1 cellular context compared by ENCODE assay signal in genomic region chr19:17475541-17476115, GRCh38.
A peak's percentile ranks its signal among the peaks of the same experiment; 100 is the strongest.
TF ChIP-seq lines count a peak whose summit lies in the region.

No MANE protein-coding gene starts in this region.

TF ChIP-seq in HepG2, 621 proteins besides CTCF, POLR2A, EP300 and RAD21 (continued from another document and continues in another):
- TF ChIP-seq, protein P1, sequence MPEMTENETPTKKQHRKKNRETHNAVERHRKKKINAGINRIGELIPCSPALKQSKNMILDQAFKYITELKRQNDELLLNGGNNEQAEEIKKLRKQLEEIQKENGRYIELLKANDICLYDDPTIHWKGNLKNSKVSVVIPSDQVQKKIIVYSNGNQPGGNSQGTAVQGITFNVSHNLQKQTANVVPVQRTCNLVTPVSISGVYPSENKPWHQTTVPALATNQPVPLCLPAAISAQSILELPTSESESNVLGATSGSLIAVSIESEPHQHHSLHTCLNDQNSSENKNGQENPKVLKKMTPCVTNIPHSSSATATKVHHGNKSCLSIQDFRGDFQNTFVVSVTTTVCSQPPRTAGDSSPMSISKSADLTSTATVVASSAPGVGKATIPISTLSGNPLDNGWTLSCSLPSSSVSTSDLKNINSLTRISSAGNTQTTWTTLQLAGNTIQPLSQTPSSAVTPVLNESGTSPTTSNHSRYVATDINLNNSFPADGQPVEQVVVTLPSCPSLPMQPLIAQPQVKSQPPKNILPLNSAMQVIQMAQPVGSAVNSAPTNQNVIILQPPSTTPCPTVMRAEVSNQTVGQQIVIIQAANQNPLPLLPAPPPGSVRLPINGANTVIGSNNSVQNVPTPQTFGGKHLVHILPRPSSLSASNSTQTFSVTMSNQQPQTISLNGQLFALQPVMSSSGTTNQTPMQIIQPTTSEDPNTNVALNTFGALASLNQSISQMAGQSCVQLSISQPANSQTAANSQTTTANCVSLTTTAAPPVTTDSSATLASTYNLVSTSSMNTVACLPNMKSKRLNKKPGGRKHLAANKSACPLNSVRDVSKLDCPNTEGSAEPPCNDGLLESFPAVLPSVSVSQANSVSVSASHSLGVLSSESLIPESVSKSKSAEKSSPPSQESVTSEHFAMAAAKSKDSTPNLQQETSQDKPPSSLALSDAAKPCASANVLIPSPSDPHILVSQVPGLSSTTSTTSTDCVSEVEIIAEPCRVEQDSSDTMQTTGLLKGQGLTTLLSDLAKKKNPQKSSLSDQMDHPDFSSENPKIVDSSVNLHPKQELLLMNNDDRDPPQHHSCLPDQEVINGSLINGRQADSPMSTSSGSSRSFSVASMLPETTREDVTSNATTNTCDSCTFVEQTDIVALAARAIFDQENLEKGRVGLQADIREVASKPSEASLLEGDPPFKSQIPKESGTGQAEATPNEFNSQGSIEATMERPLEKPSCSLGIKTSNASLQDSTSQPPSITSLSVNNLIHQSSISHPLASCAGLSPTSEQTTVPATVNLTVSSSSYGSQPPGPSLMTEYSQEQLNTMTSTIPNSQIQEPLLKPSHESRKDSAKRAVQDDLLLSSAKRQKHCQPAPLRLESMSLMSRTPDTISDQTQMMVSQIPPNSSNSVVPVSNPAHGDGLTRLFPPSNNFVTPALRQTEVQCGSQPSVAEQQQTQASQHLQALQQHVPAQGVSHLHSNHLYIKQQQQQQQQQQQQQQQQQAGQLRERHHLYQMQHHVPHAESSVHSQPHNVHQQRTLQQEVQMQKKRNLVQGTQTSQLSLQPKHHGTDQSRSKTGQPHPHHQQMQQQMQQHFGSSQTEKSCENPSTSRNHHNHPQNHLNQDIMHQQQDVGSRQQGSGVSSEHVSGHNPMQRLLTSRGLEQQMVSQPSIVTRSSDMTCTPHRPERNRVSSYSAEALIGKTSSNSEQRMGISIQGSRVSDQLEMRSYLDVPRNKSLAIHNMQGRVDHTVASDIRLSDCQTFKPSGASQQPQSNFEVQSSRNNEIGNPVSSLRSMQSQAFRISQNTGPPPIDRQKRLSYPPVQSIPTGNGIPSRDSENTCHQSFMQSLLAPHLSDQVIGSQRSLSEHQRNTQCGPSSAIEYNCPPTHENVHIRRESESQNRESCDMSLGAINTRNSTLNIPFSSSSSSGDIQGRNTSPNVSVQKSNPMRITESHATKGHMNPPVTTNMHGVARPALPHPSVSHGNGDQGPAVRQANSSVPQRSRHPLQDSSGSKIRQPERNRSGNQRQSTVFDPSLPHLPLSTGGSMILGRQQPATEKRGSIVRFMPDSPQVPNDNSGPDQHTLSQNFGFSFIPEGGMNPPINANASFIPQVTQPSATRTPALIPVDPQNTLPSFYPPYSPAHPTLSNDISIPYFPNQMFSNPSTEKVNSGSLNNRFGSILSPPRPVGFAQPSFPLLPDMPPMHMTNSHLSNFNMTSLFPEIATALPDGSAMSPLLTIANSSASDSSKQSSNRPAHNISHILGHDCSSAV (CRISPR knock-in tag; IDR thresholded peaks at IDR 0.05; ENCODE audit: borderline replicate concordance), result no peak
- TF ChIP-seq CAMTA2 (CRISPR knock-in tag; IDR thresholded peaks at IDR 0.05; ENCODE audit: borderline replicate concordance) (no peak), RNF219 (CRISPR knock-in tag; IDR thresholded peaks at IDR 0.05) (no peak), U2AF1 (optimal IDR thresholded peaks at IDR 0.05; ENCODE audit: low read depth, low read length) (no peak), SP5 (CRISPR knock-in tag; IDR thresholded peaks at IDR 0.05; ENCODE audit: borderline replicate concordance, low read depth) (no peak; the same call in 1 of the 2 replicates), RXRA (CRISPR knock-in tag; IDR thresholded peaks at IDR 0.05) (peak; percentile 25; the same call in 1 of the 2 replicates), ZMYM3 (CRISPR knock-in tag; IDR thresholded peaks at IDR 0.05) (peak; percentile 87; the same call in 1 of the 2 replicates), ZNF772 (CRISPR knock-in tag; IDR thresholded peaks at IDR 0.05) (no peak), ZNF878 (CRISPR knock-in tag; IDR thresholded peaks at IDR 0.05) (no peak), IKZF1 (IDR thresholded peaks at IDR 0.05) (no peak), MAF1 (CRISPR knock-in tag; IDR thresholded peaks at IDR 0.05; ENCODE audit: borderline replicate concordance) (no peak), NCOA1 (CRISPR knock-in tag; IDR thresholded peaks at IDR 0.05) (no peak), POLR2AphosphoS2 (IDR thresholded peaks at IDR 0.05; ENCODE audit: low read depth, low read length) (no peak), ZNF562 (CRISPR knock-in tag; IDR thresholded peaks at IDR 0.05; ENCODE audit: borderline replicate concordance) (no peak), TFDP2 (CRISPR knock-in tag; IDR thresholded peaks at IDR 0.05) (no peak), FOXA3 (CRISPR knock-in tag; IDR thresholded peaks at IDR 0.05) (peak; percentile 88), DZIP1 (CRISPR knock-in tag; IDR thresholded peaks at IDR 0.05) (no peak), SALL2 (CRISPR knock-in tag; IDR thresholded peaks at IDR 0.05) (no peak), ZSCAN30 (CRISPR knock-in tag; IDR thresholded peaks at IDR 0.05) (no peak), KLF16 (CRISPR knock-in tag; IDR thresholded peaks at IDR 0.05) (no peak)
- TF ChIP-seq, protein P2, sequence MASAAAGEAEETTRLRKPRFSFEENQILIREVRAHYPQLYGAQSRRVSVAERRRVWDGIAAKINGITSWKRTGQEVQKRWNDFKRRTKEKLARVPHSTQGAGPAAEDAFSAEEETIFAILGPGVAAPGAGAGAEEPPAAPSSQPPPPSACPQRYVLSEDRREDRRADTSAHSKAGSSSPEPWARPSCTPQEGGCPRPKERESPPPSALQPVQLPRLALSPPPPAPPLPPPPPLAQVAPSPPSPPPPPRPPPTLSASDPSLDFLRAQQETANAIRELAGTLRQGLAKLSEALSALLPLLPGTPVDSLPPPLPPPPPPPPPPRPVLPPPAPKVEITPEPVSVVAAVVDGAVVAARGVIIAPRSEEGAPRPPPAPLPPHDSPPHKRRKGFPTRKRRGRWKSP (CRISPR knock-in tag; IDR thresholded peaks at IDR 0.05), result 0 out of 2 replicates have a peak, but pooled peaks have one; percentile 24
- TF ChIP-seq, protein P3, sequence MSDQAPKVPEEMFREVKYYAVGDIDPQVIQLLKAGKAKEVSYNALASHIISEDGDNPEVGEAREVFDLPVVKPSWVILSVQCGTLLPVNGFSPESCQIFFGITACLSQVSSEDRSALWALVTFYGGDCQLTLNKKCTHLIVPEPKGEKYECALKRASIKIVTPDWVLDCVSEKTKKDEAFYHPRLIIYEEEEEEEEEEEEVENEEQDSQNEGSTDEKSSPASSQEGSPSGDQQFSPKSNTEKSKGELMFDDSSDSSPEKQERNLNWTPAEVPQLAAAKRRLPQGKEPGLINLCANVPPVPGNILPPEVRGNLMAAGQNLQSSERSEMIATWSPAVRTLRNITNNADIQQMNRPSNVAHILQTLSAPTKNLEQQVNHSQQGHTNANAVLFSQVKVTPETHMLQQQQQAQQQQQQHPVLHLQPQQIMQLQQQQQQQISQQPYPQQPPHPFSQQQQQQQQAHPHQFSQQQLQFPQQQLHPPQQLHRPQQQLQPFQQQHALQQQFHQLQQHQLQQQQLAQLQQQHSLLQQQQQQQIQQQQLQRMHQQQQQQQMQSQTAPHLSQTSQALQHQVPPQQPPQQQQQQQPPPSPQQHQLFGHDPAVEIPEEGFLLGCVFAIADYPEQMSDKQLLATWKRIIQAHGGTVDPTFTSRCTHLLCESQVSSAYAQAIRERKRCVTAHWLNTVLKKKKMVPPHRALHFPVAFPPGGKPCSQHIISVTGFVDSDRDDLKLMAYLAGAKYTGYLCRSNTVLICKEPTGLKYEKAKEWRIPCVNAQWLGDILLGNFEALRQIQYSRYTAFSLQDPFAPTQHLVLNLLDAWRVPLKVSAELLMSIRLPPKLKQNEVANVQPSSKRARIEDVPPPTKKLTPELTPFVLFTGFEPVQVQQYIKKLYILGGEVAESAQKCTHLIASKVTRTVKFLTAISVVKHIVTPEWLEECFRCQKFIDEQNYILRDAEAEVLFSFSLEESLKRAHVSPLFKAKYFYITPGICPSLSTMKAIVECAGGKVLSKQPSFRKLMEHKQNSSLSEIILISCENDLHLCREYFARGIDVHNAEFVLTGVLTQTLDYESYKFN (CRISPR knock-in tag; conservative IDR thresholded peaks at IDR 0.05), result peak; percentile 80
- TF ChIP-seq, protein P4, sequence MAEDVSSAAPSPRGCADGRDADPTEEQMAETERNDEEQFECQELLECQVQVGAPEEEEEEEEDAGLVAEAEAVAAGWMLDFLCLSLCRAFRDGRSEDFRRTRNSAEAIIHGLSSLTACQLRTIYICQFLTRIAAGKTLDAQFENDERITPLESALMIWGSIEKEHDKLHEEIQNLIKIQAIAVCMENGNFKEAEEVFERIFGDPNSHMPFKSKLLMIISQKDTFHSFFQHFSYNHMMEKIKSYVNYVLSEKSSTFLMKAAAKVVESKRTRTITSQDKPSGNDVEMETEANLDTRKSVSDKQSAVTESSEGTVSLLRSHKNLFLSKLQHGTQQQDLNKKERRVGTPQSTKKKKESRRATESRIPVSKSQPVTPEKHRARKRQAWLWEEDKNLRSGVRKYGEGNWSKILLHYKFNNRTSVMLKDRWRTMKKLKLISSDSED (CRISPR knock-in tag; IDR thresholded peaks at IDR 0.05), result no peak
- TF ChIP-seq, protein P5, sequence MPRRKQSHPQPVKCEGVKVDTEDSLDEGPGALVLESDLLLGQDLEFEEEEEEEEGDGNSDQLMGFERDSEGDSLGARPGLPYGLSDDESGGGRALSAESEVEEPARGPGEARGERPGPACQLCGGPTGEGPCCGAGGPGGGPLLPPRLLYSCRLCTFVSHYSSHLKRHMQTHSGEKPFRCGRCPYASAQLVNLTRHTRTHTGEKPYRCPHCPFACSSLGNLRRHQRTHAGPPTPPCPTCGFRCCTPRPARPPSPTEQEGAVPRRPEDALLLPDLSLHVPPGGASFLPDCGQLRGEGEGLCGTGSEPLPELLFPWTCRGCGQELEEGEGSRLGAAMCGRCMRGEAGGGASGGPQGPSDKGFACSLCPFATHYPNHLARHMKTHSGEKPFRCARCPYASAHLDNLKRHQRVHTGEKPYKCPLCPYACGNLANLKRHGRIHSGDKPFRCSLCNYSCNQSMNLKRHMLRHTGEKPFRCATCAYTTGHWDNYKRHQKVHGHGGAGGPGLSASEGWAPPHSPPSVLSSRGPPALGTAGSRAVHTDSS (CRISPR knock-in tag; conservative IDR thresholded peaks at IDR 0.05), result no peak
- TF ChIP-seq, protein P6, sequence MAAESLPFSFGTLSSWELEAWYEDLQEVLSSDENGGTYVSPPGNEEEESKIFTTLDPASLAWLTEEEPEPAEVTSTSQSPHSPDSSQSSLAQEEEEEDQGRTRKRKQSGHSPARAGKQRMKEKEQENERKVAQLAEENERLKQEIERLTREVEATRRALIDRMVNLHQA (CRISPR knock-in tag; IDR thresholded peaks at IDR 0.05), result no peak
- TF ChIP-seq, protein P7, sequence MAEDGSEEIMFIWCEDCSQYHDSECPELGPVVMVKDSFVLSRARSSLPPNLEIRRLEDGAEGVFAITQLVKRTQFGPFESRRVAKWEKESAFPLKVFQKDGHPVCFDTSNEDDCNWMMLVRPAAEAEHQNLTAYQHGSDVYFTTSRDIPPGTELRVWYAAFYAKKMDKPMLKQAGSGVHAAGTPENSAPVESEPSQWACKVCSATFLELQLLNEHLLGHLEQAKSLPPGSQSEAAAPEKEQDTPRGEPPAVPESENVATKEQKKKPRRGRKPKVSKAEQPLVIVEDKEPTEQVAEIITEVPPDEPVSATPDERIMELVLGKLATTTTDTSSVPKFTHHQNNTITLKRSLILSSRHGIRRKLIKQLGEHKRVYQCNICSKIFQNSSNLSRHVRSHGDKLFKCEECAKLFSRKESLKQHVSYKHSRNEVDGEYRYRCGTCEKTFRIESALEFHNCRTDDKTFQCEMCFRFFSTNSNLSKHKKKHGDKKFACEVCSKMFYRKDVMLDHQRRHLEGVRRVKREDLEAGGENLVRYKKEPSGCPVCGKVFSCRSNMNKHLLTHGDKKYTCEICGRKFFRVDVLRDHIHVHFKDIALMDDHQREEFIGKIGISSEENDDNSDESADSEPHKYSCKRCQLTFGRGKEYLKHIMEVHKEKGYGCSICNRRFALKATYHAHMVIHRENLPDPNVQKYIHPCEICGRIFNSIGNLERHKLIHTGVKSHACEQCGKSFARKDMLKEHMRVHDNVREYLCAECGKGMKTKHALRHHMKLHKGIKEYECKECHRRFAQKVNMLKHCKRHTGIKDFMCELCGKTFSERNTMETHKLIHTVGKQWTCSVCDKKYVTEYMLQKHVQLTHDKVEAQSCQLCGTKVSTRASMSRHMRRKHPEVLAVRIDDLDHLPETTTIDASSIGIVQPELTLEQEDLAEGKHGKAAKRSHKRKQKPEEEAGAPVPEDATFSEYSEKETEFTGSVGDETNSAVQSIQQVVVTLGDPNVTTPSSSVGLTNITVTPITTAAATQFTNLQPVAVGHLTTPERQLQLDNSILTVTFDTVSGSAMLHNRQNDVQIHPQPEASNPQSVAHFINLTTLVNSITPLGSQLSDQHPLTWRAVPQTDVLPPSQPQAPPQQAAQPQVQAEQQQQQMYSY (CRISPR knock-in tag; IDR thresholded peaks at IDR 0.05), result no peak
